8 cellular contexts compared by ENCODE assay signal in genomic region chr5:72816297-72817075, GRCh38. TPM values are rescaled to one million over a fixed set of nuclear protein-coding genes. Genes with fewer than 3 reads are reported as not detected.
A peak's percentile ranks its signal among the peaks of the same experiment; 100 is the strongest.
DNase-seq lines count a peak whose midpoint lies in the region; ATAC-seq and TF ChIP-seq lines count a peak whose summit lies in the region.

TNPO1 (plus strand) TSS chr5:72816661; CDS start chr5:72816738, 77 bp downstream.

- H3K36me3 ChIP-seq in GM23338 (ENCODE audit: insufficient read depth) (no peaks in the 10 kb centered on the region), SJCRH30 (peaks cover 4% of the 10 kb centered on the region; the same call in 1 of the 2 replicates), stomach (no peaks in the 10 kb centered on the region)

- H3K27ac ChIP-seq in GM23338 (ENCODE audit: low read depth) (peak within 1 kb of the TSS; percentile 69), SJCRH30 (peak within 1 kb of the TSS; percentile 98), stomach (peak within 1 kb of the TSS; percentile 96 to 100 (median 98))

- TF ChIP-seq CTCF in GM23338 (conservative IDR thresholded peaks at IDR 0.05; ENCODE audit: low read depth in 2 of 2) (0 out of 4 replicates have a peak, but pooled peaks of 1 of the 2 experiments have one; percentile 4), foreskin fibroblast (IDR thresholded peaks at IDR 0.05; ENCODE audit: low read depth, low read length) (no peak), neural crest cell (conservative IDR thresholded peaks at IDR 0.05) (no peak), stomach (IDR thresholded peaks at IDR 0.05) (no peak)

- H3K36me3 Mint-ChIP-seq in GM23338 (ENCODE audit: low read depth) (no peaks in the 10 kb centered on the region), neural crest cell (ENCODE audit: low read depth) (peaks cover 3% of the 10 kb centered on the region)

- no peaks in the 10 kb centered on the region for H3K9me3 ChIP-seq in SJCRH30 (replicated peaks)
- no peaks in the 10 kb centered on the region for H3K9me3 ChIP-seq in stomach

- no peak for TF ChIP-seq EP300 in stomach (IDR thresholded peaks at IDR 0.05)

- peak within 1 kb of the TSS; percentile 91 for H3K27ac Mint-ChIP-seq in GM23338
- peak within 1 kb of the TSS; percentile 100 for H3K27ac Mint-ChIP-seq in neural crest cell (ENCODE audit: unreplicated experiment)

- H3K4me1 Mint-ChIP-seq in GM23338: peaks cover 18% of the 10 kb centered on the region; the same call in 2 of the 3 replicates
- H3K4me1 Mint-ChIP-seq in neural crest cell: peaks cover 29% of the 10 kb centered on the region

- H3K4me1 ChIP-seq in GM23338 (ENCODE audit: insufficient read depth): peaks cover 23% of the 10 kb centered on the region
- peaks cover 14% of the 10 kb centered on the region for H3K4me1 ChIP-seq in SJCRH30
- peaks cover 0 to 38% (median 21%) of the 10 kb centered on the region in 4 donors for H3K4me1 ChIP-seq in stomach

- H3K9me3 Mint-ChIP-seq in GM23338 (no peaks in the 10 kb centered on the region), neural crest cell (no peaks in the 10 kb centered on the region)

- intact Hi-C loops in stomach (cut with DNase I; ENCODE audit: low total_unique reads): no loop called here

- H3K27me3 ChIP-seq in GM23338 (ENCODE audit: insufficient read depth) (peaks cover 6% of the 10 kb centered on the region; the same call in 1 of the 2 replicates), SJCRH30 (no peaks in the 10 kb centered on the region), stomach (no peaks in the 10 kb centered on the region)

- peaks cover 6% of the 10 kb centered on the region for H3K27me3 Mint-ChIP-seq in GM23338 (ENCODE audit: insufficient read depth, low read depth, poor library complexity)
- no peaks in the 10 kb centered on the region for H3K27me3 Mint-ChIP-seq in neural crest cell (ENCODE audit: low read depth)

- H3K4me3 Mint-ChIP-seq in GM23338: peak within 1 kb of the TSS; percentile 91
- peak within 1 kb of the TSS; percentile 98 for H3K4me3 Mint-ChIP-seq in neural crest cell

- H3K4me2 ChIP-seq in GM23338: peak within 1 kb of the TSS; percentile 97

- TF ChIP-seq POLR2A in stomach (IDR thresholded peaks at IDR 0.05): peak in 1 of 4 donors; percentile 82

- ATAC-seq in GM23338: peak; percentile 89

- peak within 1 kb of the TSS; percentile 97 for H2AFZ ChIP-seq in GM23338

- peaks cover 27% of the 10 kb centered on the region for H3K79me2 ChIP-seq in GM23338 (replicated peaks; ENCODE audit: insufficient read depth)

- H3K9me2 ChIP-seq in GM23338 (ENCODE audit: insufficient read depth): no peaks in the 10 kb centered on the region

- DNase-seq in ELF-1 (ENCODE audit: low read depth, low spot score) (peak; percentile 99), GM23338 (ENCODE audit: low spot score) (peak; percentile 92), Kasumi-1 (lab: John Stamatoyannopoulos, UW) (peak; percentile 75 to 85), SJCRH30 (peak; percentile 90 to 91), foreskin fibroblast (peak; percentile 93 to 98), neural crest cell (ENCODE audit: low read depth, low spot score) (peak; percentile 86), stomach (peak; percentile 94)
- peak; percentile 77 for DNase-seq in activated gamma-delta T cell treated with anti-CD3 and anti-CD28 coated beads, Interleukin-2, amount 50 U/mL, for 16 hours (ENCODE audit: low read depth)

- peaks cover 8% of the 10 kb centered on the region; the same call in 1 of the 2 replicates for H3F3A ChIP-seq in GM23338 (replicated peaks; ENCODE audit: low read depth)

- H4K20me1 ChIP-seq in GM23338 (replicated peaks; ENCODE audit: insufficient read depth): no peaks in the 10 kb centered on the region

- H3K4me3 ChIP-seq in GM23338: peak within 1 kb of the TSS; percentile 80
- peak within 1 kb of the TSS; percentile 86 for H3K4me3 ChIP-seq in SJCRH30
- H3K4me3 ChIP-seq in foreskin fibroblast (ENCODE audit: low read depth in 1 of 2, low read length in 2 of 2): peak within 1 kb of the TSS; percentile 71 to 94
- peak within 1 kb of the TSS; percentile 70 to 88 (median 80) for H3K4me3 ChIP-seq in stomach

- WGBS in stomach, 5 donors: 0 to 1% (median 0%) methylated on average over 58 to 93 of the region's 93 CpGs

TF ChIP-seq in GM23338, 12 proteins besides CTCF, POLR2A, EP300 and RAD21:
- TF ChIP-seq POLR2AphosphoS5 (IDR thresholded peaks at IDR 0.05; ENCODE audit: low read depth) (peak; percentile 95), ETS1 (IDR thresholded peaks at IDR 0.05) (0 out of 2 replicates have a peak, but pooled peaks have one; percentile 28), JUNB (IDR thresholded peaks at IDR 0.05; ENCODE audit: unreplicated experiment) (no peak)

RNA-seq across cellular contexts. Expression of gene TNPO1, which starts in this region (rescaled TPM):
- total RNA-seq in GM23338 (2014; rRNA removed; shearing (Covaris generic)): 197 and 224 TPM in 2 replicates
- 94.7 and 117 TPM in 2 replicates for polyA plus RNA-seq in GM23338 (2016; fragmentation: Nextera tagmentation; extraction: Ambion mirVana)
- total RNA-seq in SJCRH30 (2014; rRNA removed; shearing (Covaris generic)): 194 and 209 TPM in 2 replicates
- 172 and 176 TPM in 2 replicates for total RNA-seq in neural crest cell
- 100 to 1,000 TPM in 4 of 5 donors, 10 to 100 TPM in 1; 79.0 to 531 (median 143) TPM for total RNA-seq in stomach
- 10 to 100 TPM in 2 of 3 donors, 1 to 10 TPM in 1; 7.5 to 28.3 (median 19.8) TPM for polyA plus RNA-seq in stomach

Comparison
In these comparisons a context has a peak if more than half of its experiments do, and no peak if none do; other contexts are left out.
1. Peak in every context shown above with its lines: DNase-seq, ATAC-seq, H3K4me3 ChIP-seq and H3K27ac ChIP-seq.